12 cellular contexts compared by ENCODE assay signal in the genomic region with DNA sequence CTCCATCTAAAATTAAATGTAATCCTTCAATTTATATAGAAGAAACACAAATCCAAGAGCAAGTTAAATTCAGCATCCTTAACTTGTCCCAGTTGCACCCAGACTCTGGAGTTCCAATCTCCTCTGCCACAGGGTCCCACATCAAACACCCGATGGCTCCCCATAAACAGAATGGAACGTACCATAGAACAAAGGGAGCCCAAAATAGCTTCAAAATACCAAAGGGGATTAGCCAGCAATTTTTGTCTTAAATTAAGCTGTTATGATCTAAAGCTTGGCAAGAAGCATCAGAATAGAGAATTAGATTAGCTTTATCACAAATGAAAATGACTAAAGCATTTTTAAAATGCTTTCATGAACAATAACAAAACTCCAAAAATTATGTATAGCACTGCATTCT.
A peak's percentile ranks its signal among the peaks of the same experiment; 100 is the strongest.
DNase-seq lines count a peak whose midpoint lies in the region; ATAC-seq, FAIRE-seq and TF ChIP-seq lines count a peak whose summit lies in the region.
"Had no signal": no experiment of that assay in that cellular context is flagged by ENCODE, and none has a peak within 500 bp of the region (broad histone marks: within the 10 kb centered on the region; RNA-seq: fewer than 3 reads in every experiment).

No MANE protein-coding gene starts in this region.

- intact Hi-C loops in right cardiac atrium (cut with DNase I) = no loop called here
- intact Hi-C loops in posterior cingulate gyrus (cut with DNase I) = no loop called here

- H3K4me3 ChIP-seq in A549 (no peak overlapping the region), fibroblast of the aortic adventitia (ENCODE audit: low read depth, low read length) (no peak overlapping the region), retinal pigment epithelial cell (ENCODE audit: low read length) (no peak overlapping the region), right cardiac atrium (ENCODE audit: low read length) (no peak overlapping the region)

- no peak overlapping the region for H3K4me2 ChIP-seq in A549

- no peak for TF ChIP-seq RAD21 in A549 (conservative IDR thresholded peaks at IDR 0.05 in 1 of 2, IDR thresholded peaks at IDR 0.05 in 1 of 2)

- H3K27me3 ChIP-seq in right cardiac atrium (ENCODE audit: control insufficient read depth, insufficient read depth) = no peaks in the 10 kb centered on the region

- POLR2A ChIA-PET in A549 (lab: Yijun Ruan, JAX) = no interaction called here

- no peak for TF ChIP-seq CTCF in A549 (IDR thresholded peaks at IDR 0.05)
- no peak for TF ChIP-seq CTCF in D721Med (IDR thresholded peaks at IDR 0.05; ENCODE audit: insufficient read depth, missing control alignments)
- no peak for TF ChIP-seq CTCF in fibroblast of the aortic adventitia (IDR thresholded peaks at IDR 0.05; ENCODE audit: insufficient read depth, low read length)
- TF ChIP-seq CTCF in retinal pigment epithelial cell (conservative IDR thresholded peaks at IDR 0.05; ENCODE audit: low read depth, low read length) = no peak

- peaks cover 10% of the 10 kb centered on the region for H3K4me1 ChIP-seq in A549
- no peaks in the 10 kb centered on the region for H3K4me1 ChIP-seq in right cardiac atrium (ENCODE audit: control insufficient read depth, insufficient read depth, low read length)

- H3K27ac ChIP-seq in A549 (no peak overlapping the region), right cardiac atrium (ENCODE audit: low read length) (no peak overlapping the region)
- H3K27ac ChIP-seq: C4-2B had no signal

- CTCF ChIA-PET in A549 (lab: Yijun Ruan, JAX) = interaction anchor here (1.1 to 1.3 kb wide), 2 partner anchors 52 to 137 kb away, joined by 3 read pairs; no protein-coding TSS in a partner anchor

- FAIRE-seq in A549 (lab: Jason Lieb, UNC) (peak; percentile 28), D721Med (lab: Jason Lieb, UNC) (peak; percentile 51)

- H3K9me3 ChIP-seq in A549 (no peaks in the 10 kb centered on the region), right cardiac atrium (ENCODE audit: control insufficient read depth, low read length) (no peaks in the 10 kb centered on the region)

- DNase-seq in A549 (ENCODE audit: low read depth in 1 of 2, low spot score in 1 of 2) (no peak), D721Med (ENCODE audit: insufficient read length, low spot score) (no peak), fibroblast of the aortic adventitia (ENCODE audit: low read depth) (peak; percentile 45), retinal pigment epithelial cell (ENCODE audit: low read depth) (peak; percentile 83), right cardiac atrium (no peak), posterior cingulate gyrus (no peak), left lobe of liver (ENCODE audit: low spot score) (no peak)
- DNase-seq: 8988T; CD4-positive, alpha-beta memory T cell; GF-D8 had no signal

- TF ChIP-seq POLR2A in A549 (IDR thresholded peaks at IDR 0.05; ENCODE audit: low read length) = no peak

- 91% methylated on average over 2 of the region's 2 CpGs for WGBS in A549 (ENCODE audit: missing lambda C conversion rate)
- 45% methylated on average over 2 of the region's 2 CpGs for WGBS in right cardiac atrium

- no peak for ATAC-seq in A549
- no peak for ATAC-seq in right cardiac atrium
- ATAC-seq in left lobe of liver = no peak
- ATAC-seq: HCT116 had no signal

- no peak for TF ChIP-seq EP300 in A549 (IDR thresholded peaks at IDR 0.05)

TF ChIP-seq in A549, 52 proteins besides CTCF, POLR2A, EP300 and RAD21:
- TF ChIP-seq FOSB (CRISPR knock-in tag; IDR thresholded peaks at IDR 0.05) = no peak
- TF ChIP-seq, protein P1, sequence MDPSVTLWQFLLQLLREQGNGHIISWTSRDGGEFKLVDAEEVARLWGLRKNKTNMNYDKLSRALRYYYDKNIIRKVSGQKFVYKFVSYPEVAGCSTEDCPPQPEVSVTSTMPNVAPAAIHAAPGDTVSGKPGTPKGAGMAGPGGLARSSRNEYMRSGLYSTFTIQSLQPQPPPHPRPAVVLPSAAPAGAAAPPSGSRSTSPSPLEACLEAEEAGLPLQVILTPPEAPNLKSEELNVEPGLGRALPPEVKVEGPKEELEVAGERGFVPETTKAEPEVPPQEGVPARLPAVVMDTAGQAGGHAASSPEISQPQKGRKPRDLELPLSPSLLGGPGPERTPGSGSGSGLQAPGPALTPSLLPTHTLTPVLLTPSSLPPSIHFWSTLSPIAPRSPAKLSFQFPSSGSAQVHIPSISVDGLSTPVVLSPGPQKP (IDR thresholded peaks at IDR 0.05; ENCODE audit: low read depth, low read length) = no peak
- no peak for TF ChIP-seq HEYL (CRISPR knock-in tag; IDR thresholded peaks at IDR 0.05)
- no peak for TF ChIP-seq NFE2L2 (conservative IDR thresholded peaks at IDR 0.05; ENCODE audit: low read length)
- TF ChIP-seq, protein P2, sequence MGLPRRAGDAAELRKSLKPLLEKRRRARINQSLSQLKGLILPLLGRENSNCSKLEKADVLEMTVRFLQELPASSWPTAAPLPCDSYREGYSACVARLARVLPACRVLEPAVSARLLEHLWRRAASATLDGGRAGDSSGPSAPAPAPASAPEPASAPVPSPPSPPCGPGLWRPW (IDR thresholded peaks at IDR 0.05) = no peak

Comparison
In these comparisons a context has a peak if more than half of its experiments do, and no peak if none do; other contexts are left out.
1. DNase-seq: peak in fibroblast of the aortic adventitia (single experiment) and retinal pigment epithelial cell (single experiment); none in A549 (0 of 2), D721Med (single experiment), right cardiac atrium (0 of 3), posterior cingulate gyrus (0 of 10) and left lobe of liver (single experiment).